ENCODE assay signal across 13 cellular contexts in the genomic region with DNA sequence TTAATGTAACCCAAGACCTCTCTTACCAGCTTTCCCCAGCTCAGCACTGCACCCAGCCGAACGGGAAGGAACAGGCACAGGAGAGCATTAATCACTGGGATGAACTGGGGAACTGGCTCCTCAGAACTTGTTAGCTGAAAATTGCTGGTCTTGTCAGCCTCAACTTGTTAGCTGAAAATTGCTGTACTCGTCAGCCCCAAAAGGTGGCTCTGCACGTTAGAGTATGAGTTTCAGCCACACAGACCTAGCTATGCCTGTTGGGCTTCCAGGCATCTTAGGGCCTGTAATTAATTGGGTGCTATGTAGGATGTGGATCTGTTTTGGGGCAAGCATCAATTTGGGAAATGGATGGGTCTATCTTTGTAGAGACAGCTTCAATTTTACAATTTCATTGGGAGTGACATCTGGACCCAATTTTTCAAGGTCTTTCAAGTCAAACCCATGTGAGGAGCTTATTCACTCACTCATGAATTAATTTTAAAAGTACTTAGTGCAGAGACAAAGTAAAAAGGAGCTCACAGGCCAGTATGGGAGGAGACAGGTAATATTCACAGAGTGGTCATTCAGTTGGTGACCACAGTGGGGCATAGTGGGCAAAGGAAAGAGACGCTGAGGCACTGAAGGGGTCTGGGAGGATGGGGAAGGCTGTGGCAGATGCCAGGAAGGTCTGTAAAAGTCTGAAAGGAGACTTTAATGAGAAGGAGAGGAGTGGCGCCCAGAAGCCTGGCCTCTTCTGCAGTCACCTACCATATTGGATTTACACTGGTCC.
DNase-seq lines count a peak whose midpoint lies in the region; ATAC-seq, FAIRE-seq and TF ChIP-seq lines count a peak whose summit lies in the region.
"Had no signal": no experiment of that assay in that cellular context is flagged by ENCODE, and none has a peak within 500 bp of the region (broad histone marks: within the 10 kb centered on the region; RNA-seq: fewer than 3 reads in every experiment).

No MANE protein-coding gene starts in this region.

- WGBS in heart right ventricle, 2 donors: 57 to 74% methylated on average over 6 of the region's 6 CpGs
- WGBS in thyroid gland, 2 donors: 77 to 81% methylated on average over 6 of the region's 6 CpGs

- no peaks in the 10 kb centered on the region for H3K36me3 ChIP-seq in heart right ventricle
- H3K36me3 ChIP-seq in astrocyte (ENCODE audit: insufficient read depth, low read length): no peaks in the 10 kb centered on the region
- no peaks in the 10 kb centered on the region for H3K36me3 ChIP-seq in uterus
- no peaks in the 10 kb centered on the region for H3K36me3 ChIP-seq in thyroid gland
- H3K36me3 ChIP-seq in SJCRH30: no peaks in the 10 kb centered on the region

- no peaks in the 10 kb centered on the region for H3K79me2 ChIP-seq in astrocyte (ENCODE audit: insufficient read depth, low read length)

- H3K27ac ChIP-seq in heart right ventricle (no peak overlapping the region), astrocyte (ENCODE audit: low read depth, low read length) (no peak overlapping the region), uterus (peak overlapping the region; percentile 53 to 60), thyroid gland (no peak overlapping the region), SJCRH30 (no peak overlapping the region)
- H3K27ac ChIP-seq: PC-9 had no signal

- TF ChIP-seq CTCF in heart right ventricle (IDR thresholded peaks at IDR 0.05): peak in 7 of 9 donors; percentile 10 to 26 (median 18)
- TF ChIP-seq CTCF in astrocyte (IDR thresholded peaks at IDR 0.05; ENCODE audit: insufficient read depth, low read depth, low read length): peak; percentile 26
- peak in 2 of 4 experiments; percentile 29 to 34 for TF ChIP-seq CTCF in uterus (IDR thresholded peaks at IDR 0.05)
- TF ChIP-seq CTCF in thyroid gland (IDR thresholded peaks at IDR 0.05): no peak

- H3K9me3 ChIP-seq in heart right ventricle: no peaks in the 10 kb centered on the region
- no peaks in the 10 kb centered on the region for H3K9me3 ChIP-seq in astrocyte (ENCODE audit: insufficient read depth, low read depth, low read length)
- H3K9me3 ChIP-seq in uterus: no peaks in the 10 kb centered on the region
- no peaks in the 10 kb centered on the region for H3K9me3 ChIP-seq in thyroid gland
- no peaks in the 10 kb centered on the region for H3K9me3 ChIP-seq in SJCRH30 (replicated peaks)

- intact Hi-C loops in heart right ventricle (cut with DNase I) (no loop called here), Right ventricle myocardium inferior (cut with DNase I) (loop anchor here (2.0 kb wide), 1 partner anchor 20 kb away; no protein-coding TSS in a partner anchor), uterus (cut with DNase I; ENCODE audit: low total_unique reads) (no loop called here), thyroid gland (cut with DNase I) (no loop called here)

- ATAC-seq in heart right ventricle (peak in 3 of 8 donors; percentile 16 to 32 (median 26)), Right ventricle myocardium inferior (no peak)

- no peaks in the 10 kb centered on the region for H4K20me1 ChIP-seq in astrocyte (ENCODE audit: insufficient read depth, low read length)

- no peak overlapping the region for H3K4me3 Mint-ChIP-seq in astrocyte (ENCODE audit: unreplicated experiment)
- H3K4me3 Mint-ChIP-seq: dendritic cell treated with granulocyte-macrophage colony-stimulating factor and Interleukin-4, amounts not matched to agents 40 ng/mL and 50 ng/mL, for 4 days had no signal

- peaks cover 0 to 30% (median 8%) of the 10 kb centered on the region in 9 donors for H3K4me1 ChIP-seq in heart right ventricle
- H3K4me1 ChIP-seq in astrocyte (ENCODE audit: insufficient read depth, low read length): no peaks in the 10 kb centered on the region
- no peaks in the 10 kb centered on the region for H3K4me1 ChIP-seq in uterus
- peaks cover 10 to 19% of the 10 kb centered on the region in 2 donors for H3K4me1 ChIP-seq in thyroid gland
- no peaks in the 10 kb centered on the region for H3K4me1 ChIP-seq in SJCRH30

- H3K4me3 ChIP-seq in heart right ventricle (no peak overlapping the region), astrocyte (ENCODE audit: insufficient read depth, low read depth, low read length) (no peak overlapping the region), uterus (no peak overlapping the region), thyroid gland (replicated peaks in 1 of 3) (no peak overlapping the region), SJCRH30 (no peak overlapping the region)
- H3K4me3 ChIP-seq: PC-9 had no signal

- H3K36me3 Mint-ChIP-seq in astrocyte (ENCODE audit: low read depth, unreplicated experiment): no peaks in the 10 kb centered on the region

- peaks cover 23% of the 10 kb centered on the region for H3K4me1 Mint-ChIP-seq in astrocyte (ENCODE audit: low read depth, unreplicated experiment)

- H3K27me3 ChIP-seq in heart right ventricle: no peaks in the 10 kb centered on the region
- H3K27me3 ChIP-seq in astrocyte (ENCODE audit: insufficient read depth, low read length): no peaks in the 10 kb centered on the region
- no peaks in the 10 kb centered on the region for H3K27me3 ChIP-seq in uterus
- H3K27me3 ChIP-seq in thyroid gland: no peaks in the 10 kb centered on the region
- no peaks in the 10 kb centered on the region for H3K27me3 ChIP-seq in SJCRH30

- H2AFZ ChIP-seq in astrocyte (ENCODE audit: low read depth, low read length): no peak overlapping the region
- H2AFZ ChIP-seq: PC-9 had no signal

- DNase-seq in heart right ventricle (no peak), Right ventricle myocardium inferior (ENCODE audit: missing footprints) (no peak), astrocyte (ENCODE audit: low read depth) (no peak), left kidney (ENCODE audit: low read depth, low spot score) (peak; percentile 84), uterus (no peak), thyroid gland (no peak), SKM-1 treated with dmso at 0.1 percent for 144 hours (lab: John Stamatoyannopoulos, UW; ENCODE audit: unreplicated experiment) (no peak), SJCRH30 (no peak)
- DNase-seq: activated gamma-delta T cell treated with Interleukin-2 at 50 U/mL for 16 hours; AML-193; PC-9; stimulated activated CD4-positive, alpha-beta T cell treated with anti-CD3 and anti-CD28 coated beads, Interleukin-4, amount 100 ng/mL, for 24 hours had no signal

- H3K27ac Mint-ChIP-seq in astrocyte (ENCODE audit: unreplicated experiment): no peak overlapping the region
- H3K27ac Mint-ChIP-seq: dendritic cell treated with granulocyte-macrophage colony-stimulating factor and Interleukin-4, amounts not matched to agents 40 ng/mL and 50 ng/mL, for 4 days had no signal

- peaks cover 3% of the 10 kb centered on the region for H3K9me3 Mint-ChIP-seq in astrocyte (ENCODE audit: unreplicated experiment)

- no peak for FAIRE-seq in astrocyte (lab: Jason Lieb, UNC)

- no peak for TF ChIP-seq POLR2A in uterus (IDR thresholded peaks at IDR 0.05)
- TF ChIP-seq POLR2A in thyroid gland (IDR thresholded peaks at IDR 0.05): no peak

- peaks cover 7% of the 10 kb centered on the region for H3K27me3 Mint-ChIP-seq in astrocyte (ENCODE audit: low read depth, unreplicated experiment)

- H3K9ac ChIP-seq in astrocyte (ENCODE audit: low read length): no peak overlapping the region

- no peak overlapping the region for H3K4me2 ChIP-seq in astrocyte (ENCODE audit: low read length)
- H3K4me2 ChIP-seq: PC-9 had no signal

Comparison
In these comparisons a context has a peak if more than half of its experiments do, and no peak if none do; other contexts are left out.
1. H3K27ac ChIP-seq: peak in uterus (2 of 2); none in heart right ventricle (0 of 10), astrocyte (single experiment), thyroid gland (0 of 3) and SJCRH30 (single experiment).
2. CTCF ChIP-seq: peak in heart right ventricle (7 of 9) and astrocyte (single experiment); none in thyroid gland (0 of 6).